ENCODE assay signal across 8 cellular contexts in the genomic region with DNA sequence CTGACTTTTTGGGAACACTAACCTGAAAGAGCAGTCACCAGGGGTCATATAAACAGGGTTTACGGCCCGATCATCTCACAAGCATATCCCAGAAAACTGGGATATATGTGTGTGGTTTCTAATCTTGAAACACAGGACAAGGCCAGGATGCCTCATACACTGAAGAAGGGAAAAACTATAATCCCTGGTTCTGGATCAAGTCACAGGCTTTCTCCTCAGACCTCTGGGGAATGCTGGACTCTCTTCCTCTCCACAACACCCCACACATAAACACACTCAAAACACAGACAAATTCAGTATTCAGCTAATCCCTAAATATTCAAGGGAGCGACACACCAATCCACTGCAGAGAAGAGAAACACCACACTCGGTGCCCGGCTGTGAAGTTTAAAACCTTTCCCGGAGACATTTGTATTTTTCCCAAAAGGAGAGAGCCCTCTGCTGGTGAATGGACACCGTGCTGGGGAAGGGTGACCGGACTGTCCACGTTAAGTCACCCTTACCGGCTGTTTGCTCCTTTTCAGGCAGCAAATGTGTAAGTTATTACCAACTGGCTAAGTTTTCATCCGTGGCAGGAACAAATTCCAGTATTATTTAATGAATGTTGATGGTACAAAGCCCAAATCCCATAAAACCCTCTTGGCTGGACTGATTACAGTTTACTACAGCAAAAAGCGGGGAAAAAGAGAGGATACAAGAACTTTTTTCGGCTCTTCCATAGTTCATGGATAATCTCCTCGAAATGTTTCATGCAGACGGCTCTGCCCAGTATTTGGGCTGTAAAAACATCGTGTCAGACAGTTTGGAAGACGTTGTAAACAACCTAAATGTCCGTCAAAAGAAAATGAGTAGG.
DNase-seq lines count a peak whose midpoint lies in the region; ATAC-seq, FAIRE-seq and TF ChIP-seq lines count a peak whose summit lies in the region.

No MANE protein-coding gene starts in this region.

- H3K4me3 ChIP-seq in DND-41 (ENCODE audit: low read depth in 1 of 2, low read length in 2 of 2) = no peak overlapping the region
- peak overlapping the region in 1 of 2 experiments; percentile 28 for H3K4me3 ChIP-seq in mesenchymal stem cell (ENCODE audit: insufficient read depth in 1 of 2, low read depth in 1 of 2, low read length in 2 of 2)

- no peak overlapping the region for H3K4me3 Mint-ChIP-seq in effector memory CD8-positive, alpha-beta T cell

- no peak overlapping the region for H3K27ac Mint-ChIP-seq in effector memory CD8-positive, alpha-beta T cell

- FAIRE-seq in endometrium (lab: Jason Lieb, UNC) (peak; percentile 57), urothelium cell line (lab: Jason Lieb, UNC) (no peak)

- H3K36me3 ChIP-seq in DND-41 (ENCODE audit: insufficient read depth, low read length) (no peaks in the 10 kb centered on the region), mesenchymal stem cell (ENCODE audit: control insufficient read depth in 1 of 2, insufficient read depth in 2 of 2, low read depth in 1 of 2, low read length in 2 of 2) (no peaks in the 10 kb centered on the region)

- H2AK5ac ChIP-seq in mesenchymal stem cell (ENCODE audit: low read length, severe bottlenecking) = no peak overlapping the region

- peak; percentile 9 for DNase-seq in DND-41
- peak; percentile 47 for DNase-seq in HT1080 (ENCODE audit: low read depth)
- peak; percentile 85 for DNase-seq in RWPE1 (ENCODE audit: low spot score)
- DNase-seq in mesenchymal stem cell = peak; percentile 71
- peak; percentile 78 for DNase-seq in urothelium cell line (ENCODE audit: low spot score)
- no peak for DNase-seq in effector memory CD8-positive, alpha-beta T cell

- no peaks in the 10 kb centered on the region for H3K9me3 ChIP-seq in DND-41 (ENCODE audit: insufficient read depth, low read length, severe bottlenecking)
- H3K9me3 ChIP-seq in mesenchymal stem cell (ENCODE audit: control insufficient read depth, low read length) = no peaks in the 10 kb centered on the region

- peaks cover 0 to under 1% of the 10 kb centered on the region in 2 donors for H3K27me3 Mint-ChIP-seq in effector memory CD8-positive, alpha-beta T cell

- no peak overlapping the region for H4K91ac ChIP-seq in mesenchymal stem cell (ENCODE audit: low read length)

- H2BK15ac ChIP-seq in mesenchymal stem cell (ENCODE audit: low read depth, poor library complexity, severe bottlenecking) = no peak overlapping the region

- no peak overlapping the region for H2AFZ ChIP-seq in DND-41 (ENCODE audit: low read depth, low read length)
- no peak overlapping the region for H2AFZ ChIP-seq in mesenchymal stem cell (ENCODE audit: low read depth, low read length)

- H3K27me3 ChIP-seq in DND-41 (ENCODE audit: insufficient read depth, low read length, poor library complexity) (no peaks in the 10 kb centered on the region), mesenchymal stem cell (ENCODE audit: control insufficient read depth in 1 of 2, insufficient read depth in 1 of 2, low read length in 2 of 2) (no peaks in the 10 kb centered on the region)

- peak overlapping the region in 1 of 2 experiments; percentile 24 for H3K18ac ChIP-seq in mesenchymal stem cell (ENCODE audit: low read depth in 1 of 2, low read length in 2 of 2)

- peak; percentile 42; the same call in 1 of the 3 replicates for ATAC-seq in DND-41 (ENCODE audit: insufficient read depth, low read depth)
- ATAC-seq in effector memory CD8-positive, alpha-beta T cell (replicated peaks) = no peak
- no peak for ATAC-seq in GM21526 (IDR thresholded peaks at IDR 0.05; ENCODE audit: low FRiP score, unreplicated experiment)

- no peak overlapping the region for H3K4ac ChIP-seq in mesenchymal stem cell (ENCODE audit: low read depth in 1 of 2, low read length in 2 of 2)

- no peak overlapping the region for H3K23ac ChIP-seq in mesenchymal stem cell (ENCODE audit: low read length in 2 of 2)

- peak; percentile 63 for TF ChIP-seq CTCF in DND-41 (IDR thresholded peaks at IDR 0.05; ENCODE audit: borderline replicate concordance, extremely low read depth, low read length, poor library complexity, severe bottlenecking)
- peak; percentile 95 for TF ChIP-seq CTCF in RWPE1 (conservative IDR thresholded peaks at IDR 0.05; ENCODE audit: low read depth)

- H3K4me2 ChIP-seq in DND-41 (ENCODE audit: insufficient read depth, low read length) = no peak overlapping the region
- H3K4me2 ChIP-seq in mesenchymal stem cell (ENCODE audit: low read length, poor library complexity, severe bottlenecking) = peak overlapping the region; percentile 18

- H4K8ac ChIP-seq in mesenchymal stem cell (ENCODE audit: low read length) = no peak overlapping the region

- POLR2A ChIA-PET in RWPE1 (lab: Yijun Ruan, JAX; ENCODE audit: low non-redundant PET) = no interaction called here

- no peaks in the 10 kb centered on the region for H4K20me1 ChIP-seq in DND-41 (ENCODE audit: insufficient read depth, low read length)

- H3K9ac ChIP-seq in DND-41 (ENCODE audit: low read depth, low read length) = no peak overlapping the region
- H3K9ac ChIP-seq in mesenchymal stem cell (ENCODE audit: low read length) = peak overlapping the region; percentile 66

- CTCF ChIA-PET in RWPE1 (lab: Yijun Ruan, JAX) = interaction anchor here (0.6 to 1.4 kb wide), 7 partner anchors 8 to 677 kb away, joined by 3 to 10 read pairs (median 3); no protein-coding TSS in a partner anchor

- H2BK120ac ChIP-seq in mesenchymal stem cell (ENCODE audit: low read depth, low read length) = no peak overlapping the region

- no peaks in the 10 kb centered on the region for H3K9me3 Mint-ChIP-seq in effector memory CD8-positive, alpha-beta T cell

- no peaks in the 10 kb centered on the region for H3K4me1 Mint-ChIP-seq in effector memory CD8-positive, alpha-beta T cell (ENCODE audit: low read depth in 2 of 2)

- no peaks in the 10 kb centered on the region for H3K79me2 ChIP-seq in DND-41 (ENCODE audit: insufficient read depth, low read length)

- H3K4me1 ChIP-seq in DND-41 (ENCODE audit: insufficient read depth, low read length) = no peaks in the 10 kb centered on the region
- H3K4me1 ChIP-seq in mesenchymal stem cell (ENCODE audit: control insufficient read depth, insufficient read depth, low read depth, low read length) = peaks cover 2% of the 10 kb centered on the region

- H3K27ac ChIP-seq in DND-41 (ENCODE audit: low read length) (no peak overlapping the region), RWPE1 (no peak overlapping the region), mesenchymal stem cell (ENCODE audit: low read length, poor library complexity, severe bottlenecking) (no peak overlapping the region)

- no peak overlapping the region for H3K14ac ChIP-seq in mesenchymal stem cell (ENCODE audit: low read length in 2 of 2)

- H3K79me1 ChIP-seq in mesenchymal stem cell (replicated peaks; ENCODE audit: low read length, poor library complexity, severe bottlenecking) = no peaks in the 10 kb centered on the region

- 32% methylated on average over 16 of the region's 18 CpGs for WGBS in mesenchymal stem cell

- no peaks in the 10 kb centered on the region for H3K36me3 Mint-ChIP-seq in effector memory CD8-positive, alpha-beta T cell (ENCODE audit: insufficient read depth)

- no peak overlapping the region for H2BK5ac ChIP-seq in mesenchymal stem cell (ENCODE audit: low read depth, low read length, poor library complexity, severe bottlenecking)

- H2BK12ac ChIP-seq in mesenchymal stem cell (ENCODE audit: low read length in 2 of 2) = no peak overlapping the region

Comparison
In these comparisons a context has a peak if more than half of its experiments do, and no peak if none do; other contexts are left out.
1. DNase-seq: peak in DND-41 (single experiment), HT1080 (single experiment), RWPE1 (single experiment), mesenchymal stem cell (single experiment) and urothelium cell line (single experiment); none in effector memory CD8-positive, alpha-beta T cell (0 of 3).